ENCODE assay signal across 19 cellular contexts in genomic region chr14:90336985-90337384, GRCh38. TPM values are rescaled to one million over a fixed set of nuclear protein-coding genes. Genes with fewer than 3 reads are reported as not detected.
DNase-seq lines count a peak whose midpoint lies in the region; ATAC-seq, FAIRE-seq and TF ChIP-seq lines count a peak whose summit lies in the region.
"Had no signal": no experiment of that assay in that cellular context is flagged by ENCODE, and none has a peak within 500 bp of the region (broad histone marks: within the 10 kb centered on the region; RNA-seq: fewer than 3 reads in every experiment).

No MANE protein-coding gene starts in this region.

- BruUV-seq in K562 (replicated peaks; lab: Mats Ljungman, UMichigan), result no TSS peak

- TF ChIP-seq POLR2A in K562 (conservative IDR thresholded peaks at IDR 0.05), result no peak

- no peak overlapping the region for H3K4me2 ChIP-seq in K562 (ENCODE audit: insufficient read depth, low read length)
- H3K4me2 ChIP-seq: A549; BLaER1 treated with 17β-estradiol and CSF1 and Interleukin-3, amounts not matched to agents 10 nM and 100 nM had no signal

- peak overlapping the region; percentile 94 for H3K27ac Mint-ChIP-seq in mesothelial cell of epicardium
- no peak overlapping the region for H3K27ac Mint-ChIP-seq in activated CD4-positive, alpha-beta T cell treated with anti-CD3 and anti-CD28 coated beads, Interleukin-2, amount 10 ng/mL, durations not matched to agents 24 days and 14 days
- H3K27ac Mint-ChIP-seq: H9 had no signal

- no peak for FAIRE-seq in K562 (lab: Jason Lieb, UNC)
- FAIRE-seq: A549, GM19239, RCC 7860 had no signal

- no peak for ATAC-seq in K562
- ATAC-seq: A549 had no signal

- H3K4me1 Mint-ChIP-seq in mesothelial cell of epicardium, result peaks cover 39% of the 10 kb centered on the region
- peaks cover 3% of the 10 kb centered on the region for H3K4me1 Mint-ChIP-seq in activated CD4-positive, alpha-beta T cell treated with anti-CD3 and anti-CD28 coated beads, Interleukin-2, amount 10 ng/mL, durations not matched to agents 24 days and 14 days
- H3K4me1 Mint-ChIP-seq: H9 had no signal

- WGBS in K562 (ENCODE audit: insufficient coverage, low coverage, missing lambda C conversion rate), result 21% methylated on average over 2 of the region's 2 CpGs

- H3K9ac ChIP-seq in K562 (ENCODE audit: insufficient read depth in 1 of 2, low read depth in 2 of 2, low read length in 2 of 2), result no peak overlapping the region
- H3K9ac ChIP-seq: BLaER1 treated with 17β-estradiol and CSF1 and Interleukin-3, amounts not matched to agents 10 nM and 100 nM had no signal

- in situ Hi-C loops in K562 (cut with MboI), result no loop called here

- DNase-seq in DMS53 (lab: John Stamatoyannopoulos, UW), result peak; percentile 59
- peak; percentile 21 for DNase-seq in LoVo (ENCODE audit: low spot score)
- no peak for DNase-seq in K562 (ENCODE audit: extremely low read depth in 1 of 4, low spot score in 3 of 4)
- no peak for DNase-seq in mesothelial cell of epicardium (ENCODE audit: low spot score in 2 of 2, unreplicated experiment in 2 of 2)
- no peak for DNase-seq in stimulated activated CD4-positive, alpha-beta T cell treated with anti-CD3 and anti-CD28 coated beads, Interleukin-2, amount 100 ng/mL, for 24 hours
- no peak for DNase-seq in activated CD4-positive, alpha-beta T cell treated with anti-CD3 and anti-CD28 coated beads, Interleukin-2, amount 10 ng/mL, durations not matched to agents 24 days and 14 days
- DNase-seq in NCI-H2029 (lab: John Stamatoyannopoulos, UW), result no peak
- DNase-seq in activated CD4-positive, CD25-positive, alpha-beta regulatory T cell treated with anti-CD3 and anti-CD28 coated beads, Interleukin-2, amount 50 U/mL, for 72 hours, result no peak
- DNase-seq: DMS 273 treated with DMSO at 0.1 percent for 48 hours, H9, NCI-H1105 treated with DMSO at 0.1 percent for 48 hours, NCI-H187, NCI-H2171, NCI-H446 treated with DMSO at 0.1 percent for 48 hours, SHP77 had no signal

- H3K27ac ChIP-seq in K562 (ENCODE audit: extremely low read depth, low read depth, low read length), result no peak overlapping the region
- H3K27ac ChIP-seq: A549; BLaER1 treated with 17β-estradiol and CSF1 and Interleukin-3, amounts not matched to agents 10 nM and 100 nM had no signal

- H3K9me3 ChIP-seq in K562 (replicated peaks; ENCODE audit: control insufficient read depth, insufficient read depth, low read depth, low read length), result no peaks in the 10 kb centered on the region
- H3K9me3 ChIP-seq: A549; BLaER1 treated with 17β-estradiol and CSF1 and Interleukin-3, amounts not matched to agents 10 nM and 100 nM had no signal

- no peaks in the 10 kb centered on the region for H3K36me3 Mint-ChIP-seq in mesothelial cell of epicardium
- H3K36me3 Mint-ChIP-seq in activated CD4-positive, alpha-beta T cell treated with anti-CD3 and anti-CD28 coated beads, Interleukin-2, amount 10 ng/mL, durations not matched to agents 24 days and 14 days (ENCODE audit: low read depth), result no peaks in the 10 kb centered on the region

- TF ChIP-seq CTCF in K562 (IDR thresholded peaks at IDR 0.05 in 2 of 3, conservative IDR thresholded peaks at IDR 0.05 in 1 of 3; ENCODE audit: insufficient read depth in 2 of 3, low read depth in 1 of 3, low read length in 3 of 3) (no peak), mesothelial cell of epicardium (IDR thresholded peaks at IDR 0.05; ENCODE audit: unreplicated experiment) (no peak)

- no peaks in the 10 kb centered on the region for H3K27me3 ChIP-seq in K562 (ENCODE audit: control insufficient read depth in 2 of 2, insufficient read depth in 2 of 2, low read length in 2 of 2)
- H3K27me3 ChIP-seq: BLaER1 treated with 17β-estradiol and CSF1 and Interleukin-3, amounts not matched to agents 10 nM and 100 nM had no signal

- no peak overlapping the region for H3K4me3 Mint-ChIP-seq in mesothelial cell of epicardium
- no peak overlapping the region for H3K4me3 Mint-ChIP-seq in activated CD4-positive, alpha-beta T cell treated with anti-CD3 and anti-CD28 coated beads, Interleukin-2, amount 10 ng/mL, durations not matched to agents 24 days and 14 days
- H3K4me3 Mint-ChIP-seq: H9 had no signal

- H3K4me1 ChIP-seq in K562 (replicated peaks in 1 of 2; ENCODE audit: control insufficient read depth in 2 of 2, insufficient read depth in 2 of 2, low read length in 2 of 2), result peaks cover 0 to 12% of the 10 kb centered on the region in 2 experiments; a peak in 3 of 5 replicates
- H3K4me1 ChIP-seq: A549 had no signal

- POLR2A ChIA-PET in K562 (lab: Yijun Ruan, JAX), result no interaction called here

- no peak for TF ChIP-seq EP300 in K562 (IDR thresholded peaks at IDR 0.05; ENCODE audit: low read length)

- H3K9me3 Mint-ChIP-seq in mesothelial cell of epicardium, result no peaks in the 10 kb centered on the region
- H3K9me3 Mint-ChIP-seq in activated CD4-positive, alpha-beta T cell treated with anti-CD3 and anti-CD28 coated beads, Interleukin-2, amount 10 ng/mL, durations not matched to agents 24 days and 14 days, result peaks cover 6% of the 10 kb centered on the region
- H3K9me3 Mint-ChIP-seq: H9 had no signal

- peak overlapping the region; percentile 64; the same call in 1 of the 2 replicates for H2AFZ ChIP-seq in K562 (ENCODE audit: low read depth, low read length)

- H3K9me1 ChIP-seq in K562 (ENCODE audit: control insufficient read depth, insufficient read depth, low read length), result no peaks in the 10 kb centered on the region

- peaks cover 24% of the 10 kb centered on the region for H3K27me3 Mint-ChIP-seq in mesothelial cell of epicardium (ENCODE audit: low read depth)
- peaks cover 44% of the 10 kb centered on the region for H3K27me3 Mint-ChIP-seq in activated CD4-positive, alpha-beta T cell treated with anti-CD3 and anti-CD28 coated beads, Interleukin-2, amount 10 ng/mL, durations not matched to agents 24 days and 14 days

- intact Hi-C loops in K562 (cut with micrococcal nuclease), result no loop called here
- intact Hi-C loops in activated CD4-positive, alpha-beta T cell treated with anti-CD3 and anti-CD28 coated beads, Interleukin-2, amount 10 ng/mL, durations not matched to agents 24 days and 14 days (cut with micrococcal nuclease), result loop anchor here (10.0 kb wide), 1 partner anchor 488 kb away; no protein-coding TSS in a partner anchor

- H3K36me3 ChIP-seq in K562 (ENCODE audit: control insufficient read depth, insufficient read depth, low read length), result no peaks in the 10 kb centered on the region
- H3K36me3 ChIP-seq: BLaER1 treated with 17β-estradiol and CSF1 and Interleukin-3, amounts not matched to agents 10 nM and 100 nM had no signal

- H4K20me1 ChIP-seq in K562 (replicated peaks; ENCODE audit: control insufficient read depth, insufficient read depth, low read length), result no peaks in the 10 kb centered on the region
- H4K20me1 ChIP-seq: BLaER1 treated with 17β-estradiol and CSF1 and Interleukin-3, amounts not matched to agents 10 nM and 100 nM had no signal

- CTCF ChIA-PET in K562 (lab: Yijun Ruan, JAX; ENCODE audit: low intra/inter-chr PET ratio), result no interaction called here

- no peaks in the 10 kb centered on the region for H3K79me2 ChIP-seq in K562 (ENCODE audit: control insufficient read depth, insufficient read depth, low read length)

- TF ChIP-seq RAD21 in K562 (CRISPR knock-in tag; conservative IDR thresholded peaks at IDR 0.05 in 1 of 2, IDR thresholded peaks at IDR 0.05 in 1 of 2), result no peak

- no peak overlapping the region for H3K4me3 ChIP-seq in K562
- H3K4me3 ChIP-seq: A549; BLaER1 treated with 17β-estradiol and CSF1 and Interleukin-3, amounts not matched to agents 10 nM and 100 nM had no signal

RNA-seq across cellular contexts. Expression of gene NRDE2, which starts 5.2 kb away (rescaled TPM):
- total RNA-seq in K562 (2011; cell fraction: chromatin; rRNA removed; ENCODE audit: low replicate concordance), result 55.5 and 58.1 TPM in 2 replicates
- 29.7 and 30.1 TPM in 2 replicates for total RNA-seq in K562 (2011; cell fraction: nucleolus; rRNA removed)
- total RNA-seq in K562 (2011; cell fraction: nucleoplasm; rRNA removed), result 29.3 and 31.1 TPM in 2 replicates
- 6.2 and 8.4 TPM in 2 replicates for total RNA-seq in K562 (2014; rRNA removed)
- 11.0 and 11.1 TPM in 2 replicates for total RNA-seq in K562 (2014; rRNA removed; fragmentation: Illumina TruSeq; extraction: Trizol)
- 12.3 and 12.6 TPM in 2 replicates for total RNA-seq in K562 (2015; rRNA removed; fragmentation: Illumina TruSeq; extraction: Trizol)
- 14.6 and 15.0 TPM in 2 replicates for total RNA-seq in K562 (2021)
- polyA plus RNA-seq in K562 (2011; rRNA removed), result 10.9 and 11.5 TPM in 2 replicates
- polyA plus RNA-seq in K562 (2011; cell fraction: cytosol; rRNA removed), result 5.4 and 7.1 TPM in 2 replicates
- polyA plus RNA-seq in K562 (2011; cell fraction: nucleus; rRNA removed), result 14.2 and 20.4 TPM in 2 replicates
- polyA plus RNA-seq in K562 (2012), result 4.6 and 5.4 TPM in 2 replicates
- 6.8 and 8.1 TPM in 2 replicates for polyA plus RNA-seq in K562 (2014; fragmentation: Illumina TruSeq; extraction: Trizol)
- 1 to 10 TPM; 3.3 to 5.7 TPM for polyA plus RNA-seq in K562 (2014; fragmentation: Nextera tagmentation; extraction: Ambion mirVana)
- polyA plus RNA-seq in K562 (2014; rRNA removed), result 8.3 and 13.4 TPM in 2 replicates
- 14.4 and 16.4 TPM in 2 replicates for polyA minus RNA-seq in K562 (2011; rRNA and poly(A)+ RNA removed)
- polyA minus RNA-seq in K562 (2011; cell fraction: cytosol; rRNA and poly(A)+ RNA removed), result 4.9 and 7.8 TPM in 2 replicates
- polyA minus RNA-seq in K562 (2011; cell fraction: nucleus; rRNA and poly(A)+ RNA removed), result 13.1 and 19.2 TPM in 2 replicates
- total RNA-seq in mesothelial cell of epicardium, result 38.5 to 42.7 TPM (median 40.8 TPM) in 3 replicates
- 22.1 and 22.8 TPM in 2 replicates for total RNA-seq in activated CD4-positive, alpha-beta T cell treated with anti-CD3 and anti-CD28 coated beads, Interleukin-2, amount 10 ng/mL, durations not matched to agents 24 days and 14 days

RNA-seq across cellular contexts. Expression of gene CALM1, which starts 59.8 kb away (rescaled TPM):
- 62.1 and 139 TPM in 2 replicates for total RNA-seq in K562 (2011; cell fraction: chromatin; rRNA removed; ENCODE audit: low replicate concordance)
- total RNA-seq in K562 (2011; cell fraction: nucleolus; rRNA removed), result 42.4 and 45.7 TPM in 2 replicates
- 60.5 and 80.2 TPM in 2 replicates for total RNA-seq in K562 (2011; cell fraction: nucleoplasm; rRNA removed)
- total RNA-seq in K562 (2014; rRNA removed) (256 and 290 TPM in 2 replicates), K562 (2014; rRNA removed; fragmentation: Illumina TruSeq; extraction: Trizol) (158 and 169 TPM in 2 replicates), K562 (2015; rRNA removed; fragmentation: Illumina TruSeq; extraction: Trizol) (139 and 148 TPM in 2 replicates), K562 (2021) (141 and 155 TPM in 2 replicates), mesothelial cell of epicardium (130 to 134 TPM (median 132 TPM) in 3 replicates)
- polyA plus RNA-seq in K562 (2011; rRNA removed) (128 and 161 TPM in 2 replicates), K562 (2014; fragmentation: Illumina TruSeq; extraction: Trizol) (206 and 269 TPM in 2 replicates), K562 (2014; fragmentation: Nextera tagmentation; extraction: Ambion mirVana) (10 to 100 TPM; 48.0 to 85.7 TPM), K562 (2014; rRNA removed) (162 and 178 TPM in 2 replicates)
- 77.4 and 107 TPM in 2 replicates for polyA plus RNA-seq in K562 (2011; cell fraction: cytosol; rRNA removed)
- polyA plus RNA-seq in K562 (2011; cell fraction: nucleus; rRNA removed), result 56.0 and 78.4 TPM in 2 replicates
- polyA plus RNA-seq in K562 (2012), result 143 and 146 TPM in 2 replicates
- 242 and 267 TPM in 2 replicates for polyA minus RNA-seq in K562 (2011; rRNA and poly(A)+ RNA removed)
- 56.8 and 84.7 TPM in 2 replicates for polyA minus RNA-seq in K562 (2011; cell fraction: cytosol; rRNA and poly(A)+ RNA removed)
- 73.0 and 82.9 TPM in 2 replicates for polyA minus RNA-seq in K562 (2011; cell fraction: nucleus; rRNA and poly(A)+ RNA removed)
- total RNA-seq in activated CD4-positive, alpha-beta T cell treated with anti-CD3 and anti-CD28 coated beads, Interleukin-2, amount 10 ng/mL, durations not matched to agents 24 days and 14 days, result 471 and 482 TPM in 2 replicates

Comparison
In these comparisons a context has a peak if more than half of its experiments do, and no peak if none do; other contexts are left out.
1. DNase-seq: peak in DMS53 (single experiment) and LoVo (single experiment); none in K562 (0 of 4), mesothelial cell of epicardium (0 of 2), stimulated activated CD4-positive, alpha-beta T cell treated with anti-CD3 and anti-CD28 coated beads, Interleukin-2, amount 100 ng/mL, for 24 hours (0 of 2), activated CD4-positive, alpha-beta T cell treated with anti-CD3 and anti-CD28 coated beads, Interleukin-2, amount 10 ng/mL, durations not matched to agents 24 days and 14 days (single experiment), NCI-H2029 (single experiment) and activated CD4-positive, CD25-positive, alpha-beta regulatory T cell treated with anti-CD3 and anti-CD28 coated beads, Interleukin-2, amount 50 U/mL, for 72 hours (single experiment).